17 cellular contexts compared by ENCODE assay signal in genomic region chr4:159368320-159368719, GRCh38.
A peak's percentile ranks its signal among the peaks of the same experiment; 100 is the strongest.
DNase-seq lines count a peak whose midpoint lies in the region; ATAC-seq, FAIRE-seq and TF ChIP-seq lines count a peak whose summit lies in the region.
"Had no signal": no experiment of that assay in that cellular context is flagged by ENCODE, and none has a peak within 500 bp of the region (broad histone marks: within the 10 kb centered on the region; RNA-seq: fewer than 3 reads in every experiment).

No MANE protein-coding gene starts in this region.

- H3K4me1 ChIP-seq in left ventricle myocardium inferior, result peaks cover 17% of the 10 kb centered on the region
- H3K4me1 ChIP-seq in right cardiac atrium (ENCODE audit: control insufficient read depth, insufficient read depth, low read length), result no peaks in the 10 kb centered on the region
- peaks cover 10% of the 10 kb centered on the region for H3K4me1 ChIP-seq in GM12878 (ENCODE audit: control insufficient read depth, insufficient read depth, low read length)
- H3K4me1 ChIP-seq in spleen, result peaks cover 0 to 20% (median 1%) of the 10 kb centered on the region in 6 donors
- no peaks in the 10 kb centered on the region for H3K4me1 ChIP-seq in CD4-positive, alpha-beta memory T cell (ENCODE audit: insufficient read depth, low read length)
- H3K4me1 ChIP-seq in kidney (ENCODE audit: control insufficient read depth in 1 of 2, insufficient read depth in 1 of 2, low read depth in 1 of 2, low read length in 2 of 2), result no peaks in the 10 kb centered on the region
- H3K4me1 ChIP-seq: Caco-2 had no signal

- no peak overlapping the region for H3K27ac Mint-ChIP-seq in CD4-positive, alpha-beta memory T cell

- no peak overlapping the region for H3K4me3 Mint-ChIP-seq in CD4-positive, alpha-beta memory T cell

- in situ Hi-C loops in GM12878 (cut with MboI), result no loop called here

- H3K27me3 Mint-ChIP-seq in CD4-positive, alpha-beta memory T cell, result peaks cover 5 to 11% of the 10 kb centered on the region in 2 donors

- FAIRE-seq in GM12878 (lab: Jason Lieb, UNC), result no peak
- no peak for FAIRE-seq in kidney (lab: Jason Lieb, UNC)
- FAIRE-seq: A549 had no signal

- POLR2A ChIA-PET in GM12878 (lab: Charles Lee), result no interaction called here
- POLR2A ChIA-PET in CD4-positive, alpha-beta memory T cell (lab: Charles Lee; ENCODE audit: partially characterized antibody), result no interaction called here

- SMC1A ChIA-PET in GM12878 (lab: Charles Lee; ENCODE audit: uncharacterized antibody, unreplicated experiment), result no interaction called here

- peak overlapping the region; percentile 77 for H3K27ac ChIP-seq in left ventricle myocardium inferior (replicated peaks)
- H3K27ac ChIP-seq in right cardiac atrium (ENCODE audit: low read length), result no peak overlapping the region
- no peak overlapping the region for H3K27ac ChIP-seq in GM12878 (ENCODE audit: control insufficient read depth, insufficient read depth)
- peak overlapping the region in 5 of 8 donors; percentile 65 to 77 (median 66) for H3K27ac ChIP-seq in spleen
- no peak overlapping the region for H3K27ac ChIP-seq in CD4-positive, alpha-beta memory T cell (ENCODE audit: low read depth, low read length)
- no peak overlapping the region for H3K27ac ChIP-seq in kidney (ENCODE audit: low read depth in 2 of 2, low read length in 2 of 2)
- H3K27ac ChIP-seq: A549, C4-2B had no signal

- peak overlapping the region; percentile 30; the same call in 1 of the 2 replicates for H3K4me2 ChIP-seq in GM12878 (ENCODE audit: control insufficient read depth, insufficient read depth)
- H3K4me2 ChIP-seq: A549 had no signal

- H3K4me3 ChIP-seq in left ventricle myocardium inferior (no peak overlapping the region), right cardiac atrium (ENCODE audit: low read length) (no peak overlapping the region), GM12878 (no peak overlapping the region), spleen (no peak overlapping the region), kidney (ENCODE audit: low read length in 2 of 2) (no peak overlapping the region)
- no peak overlapping the region for H3K4me3 ChIP-seq in CD4-positive, alpha-beta memory T cell (ENCODE audit: low read length in 2 of 2)
- H3K4me3 ChIP-seq: A549 had no signal

- no peaks in the 10 kb centered on the region for H4K20me1 ChIP-seq in GM12878 (ENCODE audit: control insufficient read depth, insufficient read depth)

- H2AFZ ChIP-seq in GM12878 (ENCODE audit: control insufficient read depth, low read depth, low read length), result no peak overlapping the region

- peaks cover 0 to 3% (median 0%) of the 10 kb centered on the region in 8 donors for H3K9me3 Mint-ChIP-seq in CD4-positive, alpha-beta memory T cell

- no peak overlapping the region for H3K9ac ChIP-seq in GM12878 (ENCODE audit: control insufficient read depth, insufficient read depth, low read length)
- no peak overlapping the region for H3K9ac ChIP-seq in kidney (ENCODE audit: low read length in 2 of 2)

- TF ChIP-seq RAD21 in GM12878 (IDR thresholded peaks at IDR 0.05; ENCODE audit: insufficient read depth, low read depth, low read length), result no peak

- BruUV-seq in GM12878 (replicated peaks; lab: Mats Ljungman, UMichigan), result no TSS peak

- ATAC-seq in right cardiac atrium (no peak), GM12878 (no peak)
- ATAC-seq: A549 had no signal

- no peaks in the 10 kb centered on the region for H3K36me3 Mint-ChIP-seq in CD4-positive, alpha-beta memory T cell

- RAD21 ChIA-PET in GM12878 (lab: Charles Lee; ENCODE audit: unreplicated experiment), result no interaction called here

- WGBS in right cardiac atrium, result 96% methylated on average over 2 of the region's 2 CpGs
- WGBS in GM12878 (ENCODE audit: insufficient coverage, insufficient replicate concordance, low lambda C conversion rate, missing lambda C conversion rate), result 10% methylated on average over 1 of the region's 2 CpGs
- WGBS in spleen, 5 donors, result 86 to 92% (median 88%) methylated on average over 1 to 2 of the region's 2 CpGs

- no peaks in the 10 kb centered on the region for H3K79me2 ChIP-seq in GM12878 (ENCODE audit: control insufficient read depth, insufficient read depth, low read length)

- TF ChIP-seq CTCF in left ventricle myocardium inferior (IDR thresholded peaks at IDR 0.05; ENCODE audit: borderline replicate concordance) (no peak), GM12878 (IDR thresholded peaks at IDR 0.05 in 2 of 3, conservative IDR thresholded peaks at IDR 0.05 in 1 of 3; ENCODE audit: control insufficient read depth in 2 of 3, extremely low read depth in 1 of 3, insufficient read depth in 1 of 3, low read depth in 3 of 3, low read length in 3 of 3) (no peak), spleen (IDR thresholded peaks at IDR 0.05 in 8 of 11, conservative IDR thresholded peaks at IDR 0.05 in 3 of 11) (no peak), kidney (IDR thresholded peaks at IDR 0.05; ENCODE audit: borderline replicate concordance, extremely low read depth, insufficient read depth) (no peak)

- H3K27me3 ChIP-seq in left ventricle myocardium inferior (ENCODE audit: low read depth), result no peaks in the 10 kb centered on the region
- H3K27me3 ChIP-seq in right cardiac atrium (ENCODE audit: control insufficient read depth, insufficient read depth), result no peaks in the 10 kb centered on the region
- no peaks in the 10 kb centered on the region for H3K27me3 ChIP-seq in GM12878 (replicated peaks in 1 of 2; ENCODE audit: control insufficient read depth in 2 of 2, insufficient read depth in 2 of 2, low read length in 1 of 2)
- no peaks in the 10 kb centered on the region for H3K27me3 ChIP-seq in spleen (replicated peaks in 1 of 7)
- H3K27me3 ChIP-seq in CD4-positive, alpha-beta memory T cell (ENCODE audit: insufficient read depth, low read length), result no peaks in the 10 kb centered on the region

- CTCF ChIA-PET in GM12878 (lab: Yijun Ruan, JAX), result no interaction called here
- CTCF ChIA-PET in CD4-positive, alpha-beta memory T cell (lab: Charles Lee; ENCODE audit: partially characterized antibody), result no interaction called here

- H3K9me3 ChIP-seq in left ventricle myocardium inferior (replicated peaks) (no peaks in the 10 kb centered on the region), right cardiac atrium (ENCODE audit: control insufficient read depth, low read length) (no peaks in the 10 kb centered on the region), GM12878 (replicated peaks; ENCODE audit: control insufficient read depth, insufficient read depth, low read length) (no peaks in the 10 kb centered on the region; the same call in 2 of the 3 replicates), spleen (peaks cover 0 to 10% (median 0%) of the 10 kb centered on the region in 8 donors), kidney (ENCODE audit: control insufficient read depth in 1 of 2, low read length in 2 of 2) (no peaks in the 10 kb centered on the region)
- H3K9me3 ChIP-seq in CD4-positive, alpha-beta memory T cell (ENCODE audit: control insufficient read depth in 1 of 2, low read length in 2 of 2), result no peaks in the 10 kb centered on the region
- H3K9me3 ChIP-seq: A549, Caco-2 had no signal

- no peak for TF ChIP-seq EP300 in GM12878 (IDR thresholded peaks at IDR 0.05; ENCODE audit: borderline replicate concordance in 1 of 2, control insufficient read depth in 1 of 2, low read depth in 2 of 2, low read length in 2 of 2)

- peaks cover 2% of the 10 kb centered on the region for H3K36me3 ChIP-seq in left ventricle myocardium inferior
- H3K36me3 ChIP-seq in GM12878 (ENCODE audit: control insufficient read depth in 2 of 2, insufficient read depth in 2 of 2, low read length in 1 of 2), result no peaks in the 10 kb centered on the region
- no peaks in the 10 kb centered on the region for H3K36me3 ChIP-seq in spleen
- H3K36me3 ChIP-seq in CD4-positive, alpha-beta memory T cell (ENCODE audit: insufficient read depth, low read length), result no peaks in the 10 kb centered on the region
- no peaks in the 10 kb centered on the region for H3K36me3 ChIP-seq in kidney (ENCODE audit: control insufficient read depth in 1 of 2, insufficient read depth in 2 of 2, low read length in 2 of 2)

- no peak for TF ChIP-seq POLR2A in GM12878 (IDR thresholded peaks at IDR 0.05; ENCODE audit: low read depth, low read length)
- TF ChIP-seq POLR2A in spleen (IDR thresholded peaks at IDR 0.05), result no peak

- intact Hi-C loops in left ventricle myocardium inferior (cut with micrococcal nuclease), result no loop called here
- intact Hi-C loops in right cardiac atrium (cut with DNase I), result no loop called here
- intact Hi-C loops in GM12878 (cut with micrococcal nuclease; ENCODE audit: unreplicated experiment), result no loop called here
- intact Hi-C loops in spleen (cut with DNase I; ENCODE audit: low total_unique reads), result no loop called here
- intact Hi-C loops in CD4-positive, alpha-beta memory T cell (cut with micrococcal nuclease), result no loop called here
- intact Hi-C loops in kidney (cut with DNase I), result no loop called here

- no peak for DNase-seq in left ventricle myocardium inferior
- no peak for DNase-seq in right cardiac atrium
- DNase-seq in M059J (ENCODE audit: low read depth), result peak; percentile 84
- no peak for DNase-seq in GM12878 (ENCODE audit: low read depth, low spot score)
- no peak for DNase-seq in spleen
- DNase-seq in CD4-positive, alpha-beta memory T cell, result no peak
- no peak for DNase-seq in kidney
- DNase-seq in T-helper 2 cell, result no peak
- DNase-seq: Caco-2; DMS153; GOT3; NCI-H1417; NCI-H187 treated with DMSO at 0.1 percent for 48 hours; NCI-H446 treated with DMSO at 0.1 percent for 48 hours; NK-92 treated with Interleukin-12 subunit alpha and Interleukin-12 subunit beta, amount 100 ng/mL, for 24 hours had no signal

- H3K4me1 Mint-ChIP-seq in CD4-positive, alpha-beta memory T cell, result no peaks in the 10 kb centered on the region

TF ChIP-seq in GM12878, 131 proteins besides CTCF, POLR2A, EP300 and RAD21 (continues in another document):
- TF ChIP-seq SIN3A (IDR thresholded peaks at IDR 0.05; ENCODE audit: low read depth, low read length), result no peak
- TF ChIP-seq HCFC1 (IDR thresholded peaks at IDR 0.05; ENCODE audit: low read length), result no peak
- no peak for TF ChIP-seq CBX5 (IDR thresholded peaks at IDR 0.05; ENCODE audit: low read depth)
- TF ChIP-seq JUNB (IDR thresholded peaks at IDR 0.05), result no peak
- TF ChIP-seq FOXM1 (IDR thresholded peaks at IDR 0.05; ENCODE audit: low read depth, low read length), result no peak
- TF ChIP-seq RBBP5 (conservative IDR thresholded peaks at IDR 0.05), result no peak
- no peak for TF ChIP-seq TCF7 (IDR thresholded peaks at IDR 0.05; ENCODE audit: borderline replicate concordance)

Comparison
In these comparisons a context has a peak if more than half of its experiments do, and no peak if none do; other contexts are left out.
1. H3K27ac ChIP-seq: peak in left ventricle myocardium inferior (single experiment) and spleen (5 of 8); none in right cardiac atrium (single experiment), GM12878 (single experiment), CD4-positive, alpha-beta memory T cell (single experiment) and kidney (0 of 2).